1 cellular context compared by ENCODE assay signal in genomic region chr1:47593598-47594285, GRCh38.
TF ChIP-seq lines count a peak whose summit lies in the region.

No MANE protein-coding gene starts in this region.

TF ChIP-seq in WTC11, 78 proteins besides CTCF, POLR2A, EP300 and RAD21 (continued from another document):
- no peak for TF ChIP-seq FOXP4 (CRISPR knock-in tag; IDR thresholded peaks at IDR 0.05)
- TF ChIP-seq ELF4 (CRISPR knock-in tag; IDR thresholded peaks at IDR 0.05; ENCODE audit: low read depth): no peak
- no peak for TF ChIP-seq USF1 (CRISPR knock-in tag; IDR thresholded peaks at IDR 0.05)
- no peak for TF ChIP-seq RORB (CRISPR knock-in tag; IDR thresholded peaks at IDR 0.05)
